ENCODE assay signal across 12 cellular contexts in the genomic region with DNA sequence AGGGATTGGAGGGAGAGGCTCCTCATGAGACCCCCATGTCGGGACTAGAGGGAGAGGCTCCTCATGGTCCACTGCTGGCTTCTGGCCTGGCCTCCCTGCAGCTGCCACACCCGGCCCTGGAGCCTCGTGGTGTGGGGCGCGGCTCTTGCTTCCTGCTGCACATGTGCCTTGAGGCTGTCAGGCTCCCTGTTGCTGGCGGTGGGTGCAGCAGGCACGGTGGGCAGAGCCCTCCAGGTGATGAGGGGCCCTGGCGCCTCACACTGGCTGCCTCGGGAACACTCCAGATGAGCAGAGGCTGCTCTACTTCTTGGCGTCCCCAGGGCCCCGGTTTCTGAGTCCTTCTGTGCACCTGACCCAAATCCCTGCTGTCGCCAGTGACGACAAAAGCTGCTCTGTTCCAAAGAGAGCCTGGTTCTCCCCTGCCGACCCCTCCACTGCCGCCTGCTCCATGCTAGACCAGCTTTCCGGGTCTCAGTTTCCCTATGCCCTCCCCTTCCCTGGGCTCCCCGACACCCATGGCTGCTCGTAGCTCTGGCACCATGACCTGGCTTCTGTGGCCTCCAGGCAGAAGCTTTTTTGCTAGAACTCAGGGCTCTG. TPM values are rescaled to one million over a fixed set of nuclear protein-coding genes. Genes with fewer than 3 reads are reported as not detected.
A peak's percentile ranks its signal among the peaks of the same experiment; 100 is the strongest.
DNase-seq lines count a peak whose midpoint lies in the region; ATAC-seq and TF ChIP-seq lines count a peak whose summit lies in the region.
"Had no signal": no experiment of that assay in that cellular context is flagged by ENCODE, and none has a peak within 500 bp of the region (broad histone marks: within the 10 kb centered on the region; RNA-seq: fewer than 3 reads in every experiment).

No MANE protein-coding gene starts in this region.

- no peaks in the 10 kb centered on the region for H3K9me2 ChIP-seq in HCT116 (ENCODE audit: insufficient read depth)

- no peaks in the 10 kb centered on the region for H3K36me3 Mint-ChIP-seq in activated CD4-positive, alpha-beta memory T cell treated with anti-CD3 and anti-CD28 coated beads, Interleukin-2, amount 10 ng/mL, durations not matched to agents 7 days and 5 days (ENCODE audit: low read depth)
- H3K36me3 Mint-ChIP-seq in memory B cell = no peaks in the 10 kb centered on the region

- H3K27me3 ChIP-seq in HCT116 (ENCODE audit: insufficient read depth, low read length) = no peaks in the 10 kb centered on the region

- peak; percentile 84 for DNase-seq in COLO668 (lab: John Stamatoyannopoulos, UW; ENCODE audit: unreplicated experiment)
- DNase-seq in HCT116 (ENCODE audit: low read depth, low spot score) = no peak
- DNase-seq in activated CD4-positive, alpha-beta memory T cell treated with anti-CD3 and anti-CD28 coated beads, Interleukin-2, amount 10 ng/mL, durations not matched to agents 7 days and 5 days = no peak
- no peak for DNase-seq in memory B cell (ENCODE audit: low spot score in 2 of 2)
- DNase-seq in ureter (ENCODE audit: low spot score) = no peak
- no peak for DNase-seq in CD1c-positive myeloid dendritic cell (ENCODE audit: extremely low spot score)
- DNase-seq in nucleus accumbens (lab: John Stamatoyannopoulos, UW) = no peak
- DNase-seq: activated gamma-delta T cell treated with Interleukin-2 at 50 U/mL for 16 hours, HFFc6, NCI-H2107 had no signal

- no peaks in the 10 kb centered on the region for H4K20me1 ChIP-seq in HCT116 (ENCODE audit: insufficient read depth)

- CTCF ChIA-PET in HCT116 (lab: Charles Lee) = interaction anchor here (1.0 kb wide), 1 partner anchor 87 kb away, joined by 3 read pairs; a partner anchor contains a TSS
- CTCF ChIA-PET in activated CD4-positive, alpha-beta memory T cell treated with anti-CD3 and anti-CD28 coated beads, Interleukin-2, amount 10 ng/mL, durations not matched to agents 7 days and 5 days (lab: Charles Lee) = no interaction called here

- intact Hi-C loops in HCT116 (cut with micrococcal nuclease) = no loop called here

- RAD21 ChIA-PET in HCT116 (lab: Charles Lee; ENCODE audit: low non-redundant PET in 1 of 2, low total read pairs in 2 of 2, uncharacterized antibody in 2 of 2, unreplicated experiment in 2 of 2) = no interaction called here

- H3K27ac ChIP-seq in HCT116 (ENCODE audit: low read depth, low read length) = no peak overlapping the region; the same call in 1 of the 2 replicates

- peaks cover 5% of the 10 kb centered on the region for H3K4me1 Mint-ChIP-seq in activated CD4-positive, alpha-beta memory T cell treated with anti-CD3 and anti-CD28 coated beads, Interleukin-2, amount 10 ng/mL, durations not matched to agents 7 days and 5 days
- no peaks in the 10 kb centered on the region for H3K4me1 Mint-ChIP-seq in memory B cell

- peak; percentile 57 for ATAC-seq in HCT116
- ATAC-seq in memory B cell (ENCODE audit: low read depth) = no peak
- no peak for ATAC-seq in GM18498 (IDR thresholded peaks at IDR 0.05; ENCODE audit: unreplicated experiment)

- H3K27me3 Mint-ChIP-seq in activated CD4-positive, alpha-beta memory T cell treated with anti-CD3 and anti-CD28 coated beads, Interleukin-2, amount 10 ng/mL, durations not matched to agents 7 days and 5 days = no peaks in the 10 kb centered on the region
- H3K27me3 Mint-ChIP-seq in memory B cell = peaks cover 4% of the 10 kb centered on the region

- H3K36me3 ChIP-seq in HCT116 (ENCODE audit: control insufficient read depth in 1 of 2, insufficient read depth in 2 of 2, low read length in 2 of 2) = no peaks in the 10 kb centered on the region

- TF ChIP-seq RAD21 in HCT116 (IDR thresholded peaks at IDR 0.05; ENCODE audit: low read depth) = no peak

- H3K79me2 ChIP-seq in HCT116 (ENCODE audit: insufficient read depth, low read length) = no peaks in the 10 kb centered on the region

- no TSS peak for BruUV-seq in HCT116 (replicated peaks; lab: Mats Ljungman, UMichigan)

- no peaks in the 10 kb centered on the region for H3K9me3 Mint-ChIP-seq in activated CD4-positive, alpha-beta memory T cell treated with anti-CD3 and anti-CD28 coated beads, Interleukin-2, amount 10 ng/mL, durations not matched to agents 7 days and 5 days
- H3K9me3 Mint-ChIP-seq in memory B cell = no peaks in the 10 kb centered on the region

- no peak overlapping the region for H3K4me3 Mint-ChIP-seq in activated CD4-positive, alpha-beta memory T cell treated with anti-CD3 and anti-CD28 coated beads, Interleukin-2, amount 10 ng/mL, durations not matched to agents 7 days and 5 days
- peak overlapping the region; percentile 67 for H3K4me3 Mint-ChIP-seq in memory B cell
- H3K4me3 Mint-ChIP-seq: HFFc6 had no signal

- no peak for TF ChIP-seq POLR2A in HCT116 (IDR thresholded peaks at IDR 0.05; ENCODE audit: borderline replicate concordance, extremely low read depth, insufficient read depth, insufficient read length)

- H3K4me2 ChIP-seq in HCT116 (ENCODE audit: low read length) = no peak overlapping the region

- peaks cover 2 to 10% of the 10 kb centered on the region in 2 experiments; a peak in 2 of 4 replicates for H3K4me1 ChIP-seq in HCT116 (ENCODE audit: control insufficient read depth in 1 of 2, insufficient read depth in 2 of 2, low read length in 2 of 2)

- no peak for TF ChIP-seq CTCF in HCT116 (IDR thresholded peaks at IDR 0.05 in 2 of 3, conservative IDR thresholded peaks at IDR 0.05 in 1 of 3; ENCODE audit: borderline replicate concordance in 1 of 3, insufficient read depth in 1 of 3, low read depth in 2 of 3, low read length in 2 of 3)

- H2AFZ ChIP-seq in HCT116 (ENCODE audit: low read depth, low read length, poor library complexity, severe bottlenecking) = no peak overlapping the region

- H3K27ac Mint-ChIP-seq in activated CD4-positive, alpha-beta memory T cell treated with anti-CD3 and anti-CD28 coated beads, Interleukin-2, amount 10 ng/mL, durations not matched to agents 7 days and 5 days = peak overlapping the region; percentile 49
- peak overlapping the region; percentile 35 for H3K27ac Mint-ChIP-seq in memory B cell
- H3K27ac Mint-ChIP-seq: HFFc6 had no signal

- H3K9ac ChIP-seq in HCT116 (ENCODE audit: low read length) = no peak overlapping the region

- no peak overlapping the region for H3K4me3 ChIP-seq in HCT116 (replicated peaks in 1 of 2; ENCODE audit: low read depth in 1 of 2, low read length in 2 of 2)

- no peaks in the 10 kb centered on the region for H3K9me3 ChIP-seq in HCT116 (ENCODE audit: control insufficient read depth in 1 of 2, insufficient read depth in 1 of 2, low read depth in 1 of 2, low read length in 2 of 2)

- POLR2A ChIA-PET in HCT116 (lab: Charles Lee) = no interaction called here
- POLR2A ChIA-PET in activated CD4-positive, alpha-beta memory T cell treated with anti-CD3 and anti-CD28 coated beads, Interleukin-2, amount 10 ng/mL, durations not matched to agents 7 days and 5 days (lab: Charles Lee) = no interaction called here

TF ChIP-seq in HCT116, 20 proteins besides CTCF, POLR2A, EP300 and RAD21 (continues in another document):
- no peak for TF ChIP-seq YY1 (IDR thresholded peaks at IDR 0.05; ENCODE audit: extremely low read depth, insufficient replicate concordance, low read depth, low read length)
- TF ChIP-seq TCF7L2 (IDR thresholded peaks at IDR 0.05; ENCODE audit: borderline replicate concordance, extremely low read depth, insufficient read depth, insufficient read length) = no peak
- TF ChIP-seq, protein P1, sequence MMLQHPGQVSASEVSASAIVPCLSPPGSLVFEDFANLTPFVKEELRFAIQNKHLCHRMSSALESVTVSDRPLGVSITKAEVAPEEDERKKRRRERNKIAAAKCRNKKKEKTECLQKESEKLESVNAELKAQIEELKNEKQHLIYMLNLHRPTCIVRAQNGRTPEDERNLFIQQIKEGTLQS (IDR thresholded peaks at IDR 0.05) = no peak
- no peak for TF ChIP-seq JUND (IDR thresholded peaks at IDR 0.05)
- no peak for TF ChIP-seq SRF (IDR thresholded peaks at IDR 0.05; ENCODE audit: low read depth)
- no peak for TF ChIP-seq CBX3 (IDR thresholded peaks at IDR 0.05; ENCODE audit: low read depth)
- TF ChIP-seq CEBPB (IDR thresholded peaks at IDR 0.05; ENCODE audit: low read depth) = no peak
- TF ChIP-seq SIN3A (IDR thresholded peaks at IDR 0.05; ENCODE audit: low read depth) = no peak

RNA-seq across cellular contexts. Expression of a gene that starts 9.7 kb away (rescaled TPM):
- total RNA-seq in HCT116 (2021; ENCODE audit: unreplicated experiment) = 62.9 TPM
- 21.8 and 27.1 TPM in 2 replicates for polyA plus RNA-seq in HCT116 (2012)
- 10 to 100 TPM; 25.5 to 26.9 TPM for total RNA-seq in activated CD4-positive, alpha-beta memory T cell treated with anti-CD3 and anti-CD28 coated beads, Interleukin-2, amount 10 ng/mL, durations not matched to agents 7 days and 5 days
- total RNA-seq in ureter = 42.6 TPM

RNA-seq across cellular contexts. Expression of a gene that starts 12.3 kb away (rescaled TPM):
- total RNA-seq in HCT116 (2021; ENCODE audit: unreplicated experiment) (0.61 TPM), ureter (8.0 TPM)
- polyA plus RNA-seq in HCT116 (2012) = 0.31 and 0.53 TPM in 2 replicates
- total RNA-seq in activated CD4-positive, alpha-beta memory T cell treated with anti-CD3 and anti-CD28 coated beads, Interleukin-2, amount 10 ng/mL, durations not matched to agents 7 days and 5 days = 1 to 10 TPM in 1 of 2 experiments, under 1 TPM in 1; 0.98 to 1.4 TPM

RNA-seq across cellular contexts. Expression of a gene that starts 26.3 kb away (rescaled TPM):
- total RNA-seq in HCT116 (2021; ENCODE audit: unreplicated experiment) (50.6 TPM), ureter (83.3 TPM)
- 17.5 and 18.9 TPM in 2 replicates for polyA plus RNA-seq in HCT116 (2012)
- total RNA-seq in activated CD4-positive, alpha-beta memory T cell treated with anti-CD3 and anti-CD28 coated beads, Interleukin-2, amount 10 ng/mL, durations not matched to agents 7 days and 5 days = under 1 TPM; 0.33 to 0.45 TPM

RNA-seq across cellular contexts. Expression of a gene that starts 40.7 kb away (rescaled TPM):
- total RNA-seq in HCT116 (2021; ENCODE audit: unreplicated experiment) = not detected
- polyA plus RNA-seq in HCT116 (2012) = 0.06 and 0.07 TPM in 2 replicates
- not detected for total RNA-seq in activated CD4-positive, alpha-beta memory T cell treated with anti-CD3 and anti-CD28 coated beads, Interleukin-2, amount 10 ng/mL, durations not matched to agents 7 days and 5 days
- 40.9 TPM for total RNA-seq in ureter
- total RNA-seq: chondrocyte had no signal

RNA-seq across cellular contexts. Expression of a gene that starts 50.1 kb away (rescaled TPM):
- 92.3 TPM for total RNA-seq in HCT116 (2021; ENCODE audit: unreplicated experiment)
- polyA plus RNA-seq in HCT116 (2012) = 59.7 and 59.8 TPM in 2 replicates
- total RNA-seq in activated CD4-positive, alpha-beta memory T cell treated with anti-CD3 and anti-CD28 coated beads, Interleukin-2, amount 10 ng/mL, durations not matched to agents 7 days and 5 days = 10 to 100 TPM; 26.2 to 26.5 TPM
- 26.3 TPM for total RNA-seq in ureter

Comparison
In these comparisons a context has a peak if more than half of its experiments do, and no peak if none do; other contexts are left out.
1. RNA of a gene that starts 26.3 kb away (total RNA-seq): 83.3 TPM in ureter (single experiment) and 50.6 TPM in HCT116 (single experiment); 0.33 to 0.45 TPM in activated CD4-positive, alpha-beta memory T cell treated with anti-CD3 and anti-CD28 coated beads, Interleukin-2, amount 10 ng/mL, durations not matched to agents 7 days and 5 days; every median in the first group is over 10 times any median in the second.